In the genomic region with DNA sequence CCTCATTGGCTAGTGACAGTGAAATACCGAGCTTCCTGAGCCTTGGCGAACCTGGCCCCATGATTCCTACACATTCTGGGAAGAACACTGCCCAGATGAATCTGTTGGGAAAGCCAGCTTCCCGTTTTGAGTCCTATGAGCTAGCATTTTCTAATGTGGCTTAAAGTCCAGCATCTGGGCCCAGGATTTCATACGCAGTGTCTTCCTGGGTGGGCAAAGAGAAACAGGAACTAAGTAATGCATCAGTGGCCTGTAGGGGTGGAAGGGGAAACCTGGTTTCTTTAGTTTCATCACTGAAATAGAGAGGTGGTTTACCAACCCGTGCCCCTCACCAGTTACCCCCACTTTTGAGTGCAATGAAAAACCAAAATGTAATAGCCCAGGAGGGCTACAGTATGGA, we compare ENCODE assay signal across 8 cellular contexts.
DNase-seq lines count a peak whose midpoint lies in the region; ATAC-seq and FAIRE-seq lines count a peak whose summit lies in the region.
"Not testable (repeated sequence)": the region's sequence is repeated elsewhere in the genome, so short reads cannot be mapped to it uniquely, and the experiment has no call there.

No MANE protein-coding gene starts in this region.

- POLR2A ChIA-PET in activated naive CD8-positive, alpha-beta T cell treated with anti-CD3 and anti-CD28 coated beads, Interleukin-2, amount 10 ng/mL, durations not matched to agents 7 days and 5 days (lab: Charles Lee): not testable (repeated sequence)

- not testable (repeated sequence) for H3K4me3 Mint-ChIP-seq in activated naive CD8-positive, alpha-beta T cell treated with anti-CD3 and anti-CD28 coated beads, Interleukin-2, amount 10 ng/mL, durations not matched to agents 7 days and 5 days

- peaks cover 12% of the 10 kb centered on the region for H3K4me1 Mint-ChIP-seq in activated naive CD8-positive, alpha-beta T cell treated with anti-CD3 and anti-CD28 coated beads, Interleukin-2, amount 10 ng/mL, durations not matched to agents 7 days and 5 days

- not testable (repeated sequence) for H3K36me3 Mint-ChIP-seq in activated naive CD8-positive, alpha-beta T cell treated with anti-CD3 and anti-CD28 coated beads, Interleukin-2, amount 10 ng/mL, durations not matched to agents 7 days and 5 days

- not testable (repeated sequence) for H3K27me3 Mint-ChIP-seq in activated naive CD8-positive, alpha-beta T cell treated with anti-CD3 and anti-CD28 coated beads, Interleukin-2, amount 10 ng/mL, durations not matched to agents 7 days and 5 days

- DNase-seq in GM18507 (ENCODE audit: extremely low spot score, insufficient read length, low read depth); activated naive CD8-positive, alpha-beta T cell treated with anti-CD3 and anti-CD28 coated beads, Interleukin-2, amount 10 ng/mL, durations not matched to agents 7 days and 5 days; left colon; sciatic nerve (ENCODE audit: low spot score): not testable (repeated sequence)

- not testable (repeated sequence) for H3K27ac Mint-ChIP-seq in activated naive CD8-positive, alpha-beta T cell treated with anti-CD3 and anti-CD28 coated beads, Interleukin-2, amount 10 ng/mL, durations not matched to agents 7 days and 5 days

- FAIRE-seq in GM18507 (lab: Jason Lieb, UNC): peak; percentile 61

- H3K9me3 Mint-ChIP-seq in activated naive CD8-positive, alpha-beta T cell treated with anti-CD3 and anti-CD28 coated beads, Interleukin-2, amount 10 ng/mL, durations not matched to agents 7 days and 5 days: not testable (repeated sequence)

- ATAC-seq in GM19372 (IDR thresholded peaks at IDR 0.05; ENCODE audit: low read depth, unreplicated experiment) (peak; percentile 53), GM21723 (IDR thresholded peaks at IDR 0.05; ENCODE audit: unreplicated experiment) (peak; percentile 45), HG02885 (IDR thresholded peaks at IDR 0.05; ENCODE audit: poor library complexity, unreplicated experiment) (peak; percentile 53), HG03354 (IDR thresholded peaks at IDR 0.05; ENCODE audit: poor library complexity, severe bottlenecking, unreplicated experiment) (peak; percentile 75), left colon (peak; percentile 15), sciatic nerve (peak; percentile 69)
- peak; percentile 13 for ATAC-seq in activated naive CD8-positive, alpha-beta T cell treated with anti-CD3 and anti-CD28 coated beads, Interleukin-2, amount 10 ng/mL, durations not matched to agents 7 days and 5 days (ENCODE audit: low read depth)

- intact Hi-C loops in left colon (cut with DNase I, micrococcal nuclease); sciatic nerve (cut with DNase I): not testable (repeated sequence)

Comparison
In these comparisons a context has a peak if more than half of its experiments do, and no peak if none do; other contexts are left out.
1. ATAC-seq: peak in every context shown above with its lines; median percentile 75 in HG03354; 69 in sciatic nerve; 53 in GM19372; 53 in HG02885; 45 in GM21723; 15 in left colon; 13 in activated naive CD8-positive, alpha-beta T cell treated with anti-CD3 and anti-CD28 coated beads, Interleukin-2, amount 10 ng/mL, durations not matched to agents 7 days and 5 days.